Comparison of ENCODE assay signal across 8 cellular contexts in the genomic region with DNA sequence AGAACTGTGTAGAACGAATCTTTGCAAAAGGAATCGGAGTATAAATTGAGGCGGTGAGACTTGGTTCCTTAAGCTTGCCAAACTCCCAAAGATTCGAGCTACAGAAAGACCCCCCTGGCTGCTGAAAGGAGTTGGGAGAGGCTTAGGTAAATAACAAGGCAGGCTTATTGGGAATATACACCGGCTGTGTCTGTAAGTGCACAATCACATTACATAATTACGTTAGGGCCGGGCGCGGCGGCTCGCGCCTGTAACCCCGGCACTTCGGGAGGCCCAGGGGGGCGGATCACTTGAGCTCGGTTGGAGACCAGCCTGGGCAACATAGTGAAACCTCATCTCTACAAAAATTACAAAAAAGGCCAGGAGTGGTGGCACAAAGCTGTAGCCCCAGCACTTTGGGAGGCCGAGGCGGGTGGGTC. TPM values are rescaled to one million over a fixed set of nuclear protein-coding genes. Genes with fewer than 3 reads are reported as not detected.
DNase-seq lines count a peak whose midpoint lies in the region; ATAC-seq and TF ChIP-seq lines count a peak whose summit lies in the region.

No MANE protein-coding gene starts in this region.

- POLR2A ChIA-PET in activated CD4-positive, alpha-beta T cell treated with anti-CD3 and anti-CD28 coated beads for 36 hours (lab: Charles Lee), result interaction anchor here (0.6 kb wide), 1 partner anchor 262 kb away, joined by 3 read pairs; no protein-coding TSS in a partner anchor

- H3K27me3 Mint-ChIP-seq in activated CD4-positive, alpha-beta T cell treated with anti-CD3 and anti-CD28 coated beads for 36 hours, result peaks cover 2% of the 10 kb centered on the region

- CTCF ChIA-PET in activated CD4-positive, alpha-beta T cell treated with anti-CD3 and anti-CD28 coated beads for 36 hours (lab: Charles Lee), result interaction anchor here (0.6 to 3.4 kb wide), 14 partner anchors 12 to 463 kb away, joined by 3 to 35 read pairs (median 3); a partner anchor contains a TSS

- no peaks in the 10 kb centered on the region for H3K36me3 ChIP-seq in mucosa of rectum (ENCODE audit: control insufficient read depth in 2 of 2, insufficient read depth in 2 of 2, low read length in 2 of 2)

- H3K27ac Mint-ChIP-seq in activated CD4-positive, alpha-beta T cell treated with anti-CD3 and anti-CD28 coated beads for 36 hours, result peak overlapping the region; percentile 80

- intact Hi-C loops in activated CD4-positive, alpha-beta T cell treated with anti-CD3 and anti-CD28 coated beads for 36 hours (cut with DNase I, micrococcal nuclease), result loop anchor here in 1 of 2 experiments (10.0 kb wide), 1 partner anchor 209 kb away; no protein-coding TSS in a partner anchor

- TF ChIP-seq CTCF in choroid plexus epithelial cell (conservative IDR thresholded peaks at IDR 0.05; ENCODE audit: low read depth, low read length), result no peak

- H3K27ac ChIP-seq in mucosa of rectum (ENCODE audit: low read depth in 2 of 2, low read length in 2 of 2), result peak overlapping the region; percentile 78 to 85

- H3K9me3 Mint-ChIP-seq in activated CD4-positive, alpha-beta T cell treated with anti-CD3 and anti-CD28 coated beads for 36 hours (ENCODE audit: low read depth), result no peaks in the 10 kb centered on the region

- no peaks in the 10 kb centered on the region for H3K9me3 ChIP-seq in mucosa of rectum (ENCODE audit: control insufficient read depth in 2 of 2, low read length in 2 of 2)

- H3K4me1 Mint-ChIP-seq in activated CD4-positive, alpha-beta T cell treated with anti-CD3 and anti-CD28 coated beads for 36 hours, result peaks cover 22% of the 10 kb centered on the region

- H3K4me1 ChIP-seq in mucosa of rectum (ENCODE audit: control insufficient read depth in 2 of 2, insufficient read depth in 2 of 2, low read length in 2 of 2), result peaks cover 5 to 10% of the 10 kb centered on the region in 2 donors

- peak; percentile 38 for DNase-seq in activated CD4-positive, alpha-beta T cell treated with anti-CD3 and anti-CD28 coated beads for 36 hours
- no peak for DNase-seq in activated CD4-positive, alpha-beta T cell treated with anti-CD3 and anti-CD28 coated beads, Interleukin-2, amount 50 U/mL, for 4 hours
- DNase-seq in NOMO-1 (lab: John Stamatoyannopoulos, UW; ENCODE audit: unreplicated experiment in 2 of 2), result peak; percentile 67 to 68
- no peak for DNase-seq in choroid plexus epithelial cell (ENCODE audit: low read depth)
- no peak for DNase-seq in AML-193 (lab: John Stamatoyannopoulos, UW)
- DNase-seq in KG1 (lab: John Stamatoyannopoulos, UW), result no peak

- peak overlapping the region; percentile 70 to 72 for H3K9ac ChIP-seq in mucosa of rectum (ENCODE audit: low read depth in 1 of 2, low read length in 2 of 2)

- no peaks in the 10 kb centered on the region for H3K36me3 Mint-ChIP-seq in activated CD4-positive, alpha-beta T cell treated with anti-CD3 and anti-CD28 coated beads for 36 hours (ENCODE audit: low read depth)

- H3K4me3 ChIP-seq in choroid plexus epithelial cell (ENCODE audit: low read depth, low read length) (peak overlapping the region; percentile 60), mucosa of rectum (ENCODE audit: low read length in 2 of 2) (peak overlapping the region; percentile 64 to 82)

- peak overlapping the region; percentile 73 for H3K4me3 Mint-ChIP-seq in activated CD4-positive, alpha-beta T cell treated with anti-CD3 and anti-CD28 coated beads for 36 hours

- no peaks in the 10 kb centered on the region for H3K27me3 ChIP-seq in mucosa of rectum (ENCODE audit: control insufficient read depth in 2 of 2, insufficient read depth in 2 of 2, low read length in 2 of 2)

- no peak for ATAC-seq in activated CD4-positive, alpha-beta T cell treated with anti-CD3 and anti-CD28 coated beads for 36 hours
- ATAC-seq in HG02973 (IDR thresholded peaks at IDR 0.05; ENCODE audit: unreplicated experiment), result no peak

RNA-seq across cellular contexts. Expression of a gene that starts 12.2 kb away (rescaled TPM):
- 10 to 100 TPM; 16.3 to 52.7 TPM for total RNA-seq in activated CD4-positive, alpha-beta T cell treated with anti-CD3 and anti-CD28 coated beads for 36 hours

RNA-seq across cellular contexts. Expression of a gene that starts 16.6 kb away (rescaled TPM):
- under 1 TPM in 1 of 2 experiments, not detected in 1; 0.50 TPM for total RNA-seq in activated CD4-positive, alpha-beta T cell treated with anti-CD3 and anti-CD28 coated beads for 36 hours

Comparison
In these comparisons a context has a peak if more than half of its experiments do, and no peak if none do; other contexts are left out.
1. DNase-seq: peak in activated CD4-positive, alpha-beta T cell treated with anti-CD3 and anti-CD28 coated beads for 36 hours (single experiment) and NOMO-1 (2 of 2); none in activated CD4-positive, alpha-beta T cell treated with anti-CD3 and anti-CD28 coated beads, Interleukin-2, amount 50 U/mL, for 4 hours (0 of 2), choroid plexus epithelial cell (single experiment), AML-193 (0 of 2) and KG1 (single experiment).